Comparison of ENCODE assay signal across 8 cellular contexts in genomic region chr12:53501615-53502181, GRCh38. TPM values are rescaled to one million over a fixed set of nuclear protein-coding genes. Genes with fewer than 3 reads are reported as not detected.
A peak's percentile ranks its signal among the peaks of the same experiment; 100 is the strongest.
DNase-seq lines count a peak whose midpoint lies in the region; ATAC-seq and TF ChIP-seq lines count a peak whose summit lies in the region.

No MANE protein-coding gene starts in this region.

- H3K9me3 ChIP-seq in muscle layer of duodenum (ENCODE audit: control insufficient read depth in 1 of 2, low read length in 2 of 2) = no peaks in the 10 kb centered on the region

- DNase-seq in AG04449 (ENCODE audit: low read depth, low spot score) (no peak), cardiac fibroblast (ENCODE audit: low read depth in 2 of 2) (no peak), NCI-H69 (lab: John Stamatoyannopoulos, UW) (no peak)

- peak overlapping the region; percentile 91 to 99 (median 94) for H3K4me3 Mint-ChIP-seq in IgD-negative memory B cell

- no peaks in the 10 kb centered on the region for H3K27me3 ChIP-seq in muscle layer of duodenum (ENCODE audit: low read depth, low read length)

- peak overlapping the region; percentile 95 to 99 (median 98) for H3K27ac Mint-ChIP-seq in IgD-negative memory B cell

- H3K4me1 ChIP-seq in muscle layer of duodenum (ENCODE audit: control insufficient read depth in 1 of 2, insufficient read depth in 2 of 2, low read length in 2 of 2) = peaks cover 14 to 30% of the 10 kb centered on the region in 2 donors

- H3K27ac ChIP-seq in muscle layer of duodenum (ENCODE audit: low read length) = peak overlapping the region; percentile 100

- no peaks in the 10 kb centered on the region for H3K9me3 Mint-ChIP-seq in IgD-negative memory B cell

- H3K4me3 ChIP-seq in AG04449 (ENCODE audit: low read depth, low read length) (peak overlapping the region; percentile 81), cardiac fibroblast (replicated peaks in 1 of 2; ENCODE audit: low read depth in 2 of 2, low read length in 2 of 2) (peak overlapping the region; percentile 79 to 84), muscle layer of duodenum (ENCODE audit: low read depth in 1 of 2, low read length in 2 of 2) (peak overlapping the region; percentile 63 to 77)

- ATAC-seq in GM21515 (IDR thresholded peaks at IDR 0.05; ENCODE audit: unreplicated experiment) (no peak), HG03342 (IDR thresholded peaks at IDR 0.05; ENCODE audit: unreplicated experiment) (no peak), GM21381 (IDR thresholded peaks at IDR 0.05; ENCODE audit: unreplicated experiment) (no peak)

- H3K4me1 Mint-ChIP-seq in IgD-negative memory B cell = peaks cover 5 to 18% (median 18%) of the 10 kb centered on the region in 3 donors

- CTCF ChIA-PET in AG04449 (lab: Yijun Ruan, JAX) = interaction anchor here (1.3 to 12.0 kb wide), 8 partner anchors 8 to 193 kb away, joined by 3 to 135 read pairs (median 6); partner anchors contain the start of gene AAAS

- TF ChIP-seq CTCF in AG04449 (IDR thresholded peaks at IDR 0.05; ENCODE audit: insufficient read depth, low read length, missing control alignments) = no peak
- TF ChIP-seq CTCF in cardiac fibroblast (IDR thresholded peaks at IDR 0.05; ENCODE audit: low read depth, low read length) = no peak

- H3K27me3 Mint-ChIP-seq in IgD-negative memory B cell = no peaks in the 10 kb centered on the region

- H3K36me3 Mint-ChIP-seq in IgD-negative memory B cell = no peaks in the 10 kb centered on the region

- H3K36me3 ChIP-seq in muscle layer of duodenum (ENCODE audit: control insufficient read depth in 1 of 2, insufficient read depth in 2 of 2, low read length in 2 of 2) = peaks cover 9 to 24% of the 10 kb centered on the region in 2 donors

- POLR2A ChIA-PET in AG04449 (lab: Yijun Ruan, JAX) = interaction anchor here (0.7 to 2.0 kb wide), 11 partner anchors 10 to 320 kb away, joined by 3 to 12 read pairs (median 5); partner anchors contain the start of genes AAAS, PRR13 and SP1

RNA-seq across cellular contexts. Expression of gene TARBP2, which starts 0.6 kb away (rescaled TPM):
- polyA plus RNA-seq in IgD-negative memory B cell = 20.8 TPM

RNA-seq across cellular contexts. Expression of gene MAP3K12, which starts 2.4 kb away (rescaled TPM):
- 1.4 TPM for polyA plus RNA-seq in IgD-negative memory B cell

RNA-seq across cellular contexts. Expression of gene NPFF, which starts 5.6 kb away (rescaled TPM):
- polyA plus RNA-seq in IgD-negative memory B cell = not detected

RNA-seq across cellular contexts. Expression of gene PCBP2, which starts 49.8 kb away (rescaled TPM):
- 111 TPM for polyA plus RNA-seq in IgD-negative memory B cell
